19 cellular contexts compared by ENCODE assay signal in genomic region chr12:123135688-123136087, GRCh38.
"Had no signal": no experiment of that assay in that cellular context is flagged by ENCODE, and none has a peak within 500 bp of the region (broad histone marks: within the 10 kb centered on the region; RNA-seq: fewer than 3 reads in every experiment).

No MANE protein-coding gene starts in this region.

- FAIRE-seq: bronchial epithelial cell, RCC 7860 had no signal

- ATAC-seq: T-cell had no signal

- H3K27ac Mint-ChIP-seq: activated CD4-positive, alpha-beta memory T cell treated with anti-CD3 and anti-CD28 coated beads, Interleukin-2, amount 10 ng/mL, durations not matched to agents 7 days and 5 days had no signal

- H3K27ac ChIP-seq: VCaP had no signal

- H3K4me3 Mint-ChIP-seq: activated CD4-positive, alpha-beta memory T cell treated with anti-CD3 and anti-CD28 coated beads, Interleukin-2, amount 10 ng/mL, durations not matched to agents 7 days and 5 days; activated naive CD4-positive, alpha-beta T cell treated with anti-CD3 and anti-CD28 coated beads, Interleukin-2, amount 50 U/mL, for 24 hours; T-cell had no signal

- H3K9me3 Mint-ChIP-seq: activated CD4-positive, alpha-beta memory T cell treated with anti-CD3 and anti-CD28 coated beads, Interleukin-2, amount 10 ng/mL, durations not matched to agents 7 days and 5 days; activated naive CD4-positive, alpha-beta T cell treated with anti-CD3 and anti-CD28 coated beads, Interleukin-2, amount 50 U/mL, for 24 hours; T-cell had no signal

- DNase-seq: activated CD4-positive, alpha-beta memory T cell treated with anti-CD3 and anti-CD28 coated beads, Interleukin-2, amount 10 ng/mL, durations not matched to agents 7 days and 5 days; activated CD4-positive, alpha-beta T cell treated with anti-CD3 and anti-CD28 coated beads, Interleukin-2, amount 50 U/mL, for 1 hour; activated CD4-positive, CD25-positive, alpha-beta regulatory T cell; activated T-cell treated with anti-CD3 and anti-CD28 coated beads for 4 hours; Karpas-422; MM.1S; NCI-H1105; NCI-H1436; NCI-H1694 treated with DMSO at 0.1 percent for 48 hours; NCI-H2029 treated with DMSO at 0.1 percent for 48 hours; NCI-H345; NCI-H510A treated with DMSO at 0.1 percent for 48 hours; NK-92 treated with Interleukin-12 subunit alpha and Interleukin-12 subunit beta, amount 100 ng/mL, for 24 hours; SHP77; T-cell had no signal

- H3K27me3 Mint-ChIP-seq: activated CD4-positive, alpha-beta memory T cell treated with anti-CD3 and anti-CD28 coated beads, Interleukin-2, amount 10 ng/mL, durations not matched to agents 7 days and 5 days; activated naive CD4-positive, alpha-beta T cell treated with anti-CD3 and anti-CD28 coated beads, Interleukin-2, amount 50 U/mL, for 24 hours; T-cell had no signal
